ENCODE assay signal across 1 cellular context in genomic region chr19:53634768-53635167, GRCh38.
TF ChIP-seq lines count a peak whose summit lies in the region.

No MANE protein-coding gene starts in this region.

TF ChIP-seq in H1, 55 proteins besides CTCF, POLR2A, EP300 and RAD21 (continued from another document):
- no peak for TF ChIP-seq ATF3 (IDR thresholded peaks at IDR 0.05; ENCODE audit: insufficient read depth, low read depth, low read length)
- TF ChIP-seq CBX8 (IDR thresholded peaks at IDR 0.05; ENCODE audit: borderline replicate concordance, low read depth, low read length) = no peak
- no peak for TF ChIP-seq GABPA (IDR thresholded peaks at IDR 0.05; ENCODE audit: borderline replicate concordance, insufficient read depth, low read length)
- TF ChIP-seq KDM1A (IDR thresholded peaks at IDR 0.05; ENCODE audit: borderline replicate concordance, low read length) = no peak
- no peak for TF ChIP-seq JUND (IDR thresholded peaks at IDR 0.05; ENCODE audit: low read length)
- TF ChIP-seq ZNF274 (IDR thresholded peaks at IDR 0.05; ENCODE audit: borderline replicate concordance, extremely low read depth, low read length) = no peak
- no peak for TF ChIP-seq HDAC6 (IDR thresholded peaks at IDR 0.05; ENCODE audit: low read depth, low read length)
- no peak for TF ChIP-seq POU5F1 (IDR thresholded peaks at IDR 0.05; ENCODE audit: low read depth, low read length)
- no peak for TF ChIP-seq CHD2 (IDR thresholded peaks at IDR 0.05; ENCODE audit: low read length)
- TF ChIP-seq SUZ12 (IDR thresholded peaks at IDR 0.05; ENCODE audit: low read length) = no peak
